8 cellular contexts compared by ENCODE assay signal in the genomic region with DNA sequence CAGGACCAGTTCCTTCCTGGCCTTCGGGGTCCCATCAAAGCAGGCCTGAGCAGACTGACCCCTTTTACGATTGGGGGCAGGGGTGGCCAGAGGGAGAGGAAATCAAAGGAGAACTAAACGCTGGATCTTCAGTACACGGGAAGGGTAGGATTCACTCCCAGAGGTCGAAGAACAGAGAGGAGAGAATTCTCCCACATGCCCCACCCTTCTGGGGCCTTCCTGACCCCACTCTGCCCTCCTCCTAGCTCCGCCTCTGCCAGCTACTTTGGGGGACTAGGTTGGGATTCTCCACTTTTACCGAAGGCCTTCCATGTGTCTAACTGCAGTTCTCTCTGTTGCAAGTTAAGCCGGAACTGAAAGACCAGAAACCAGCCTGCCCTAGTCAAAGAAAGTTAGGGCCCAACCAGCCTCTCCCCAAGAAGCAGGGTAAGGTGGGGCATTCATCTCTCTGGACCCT. TPM values are rescaled to one million over a fixed set of nuclear protein-coding genes. Genes with fewer than 3 reads are reported as not detected.
A peak's percentile ranks its signal among the peaks of the same experiment; 100 is the strongest.
DNase-seq lines count a peak whose midpoint lies in the region; ATAC-seq, FAIRE-seq and TF ChIP-seq lines count a peak whose summit lies in the region.

No MANE protein-coding gene starts in this region.

- WGBS in lower leg skin, 2 donors = 1 to 5% methylated on average over 8 of the region's 8 CpGs
- WGBS in transverse colon (ENCODE audit: low coverage in 1 of 2), 2 donors = 1% methylated on average over 8 of the region's 8 CpGs; no CpG with 5 or more reads in 1 of the 2 donors

- peaks cover 11% of the 10 kb centered on the region for H3K36me3 ChIP-seq in NT2/D1 (ENCODE audit: insufficient read depth, insufficient read length, low read length)
- H3K36me3 ChIP-seq in transverse colon = no peaks in the 10 kb centered on the region

- TF ChIP-seq EP300 in transverse colon (IDR thresholded peaks at IDR 0.05; ENCODE audit: low read depth) = no peak

- peak overlapping the region; percentile 92 to 96 (median 94) for H3K27ac ChIP-seq in transverse colon

- no peak for DNase-seq in GM12891 (ENCODE audit: insufficient read length, low spot score)
- DNase-seq in NT2/D1 (ENCODE audit: low read depth, low spot score) = no peak
- DNase-seq in cardiac fibroblast (ENCODE audit: low read depth in 2 of 2) = peak; percentile 49 to 50
- no peak for DNase-seq in lower leg skin (ENCODE audit: low spot score in 2 of 2)
- DNase-seq in transverse colon = peak; percentile 47
- DNase-seq in NCI-H1417 treated with DMSO at 0.1 percent for 48 hours (lab: John Stamatoyannopoulos, UW) = no peak

- H3K27me3 ChIP-seq in NT2/D1 (ENCODE audit: insufficient read depth, insufficient read length) (no peaks in the 10 kb centered on the region), transverse colon (no peaks in the 10 kb centered on the region)

- intact Hi-C loops in lower leg skin (cut with DNase I; ENCODE audit: low total_unique reads) (no loop called here), transverse colon (cut with DNase I; ENCODE audit: low total_unique reads) (no loop called here)

- peak overlapping the region; percentile 87 for H3K4me3 ChIP-seq in NT2/D1 (ENCODE audit: insufficient read length, low read depth)
- peak overlapping the region; percentile 87 to 94 for H3K4me3 ChIP-seq in cardiac fibroblast (replicated peaks in 1 of 2; ENCODE audit: low read depth in 2 of 2, low read length in 2 of 2)
- H3K4me3 ChIP-seq in lower leg skin (ENCODE audit: low read depth, poor library complexity, severe bottlenecking) = peak overlapping the region; percentile 72
- peak overlapping the region; percentile 70 to 75 (median 72) for H3K4me3 ChIP-seq in transverse colon

- in situ Hi-C loops in transverse colon (cut with MboI; ENCODE audit: low pct_ligation_motif_present in 1 of 4, low pct_unique_long_range_greater_than_20kb in 1 of 4, low sequenced_read_pairs in 3 of 4) = no loop called here

- TF ChIP-seq POLR2A in GM12891 (IDR thresholded peaks at IDR 0.05; ENCODE audit: low read depth, low read length) (no peak), lower leg skin (IDR thresholded peaks at IDR 0.05) (no peak), transverse colon (IDR thresholded peaks at IDR 0.05) (no peak)

- H3K9ac ChIP-seq in NT2/D1 (ENCODE audit: insufficient read length, low read depth) = peak overlapping the region; percentile 96

- H3K4me1 ChIP-seq in NT2/D1 (ENCODE audit: insufficient read depth, insufficient read length) (peaks cover 44% of the 10 kb centered on the region), transverse colon (peaks cover 48 to 91% (median 68%) of the 10 kb centered on the region in 4 donors)

- no peak for TF ChIP-seq CTCF in cardiac fibroblast (IDR thresholded peaks at IDR 0.05; ENCODE audit: low read depth, low read length)
- no peak for TF ChIP-seq CTCF in lower leg skin (IDR thresholded peaks at IDR 0.05)
- no peak for TF ChIP-seq CTCF in transverse colon (IDR thresholded peaks at IDR 0.05)

- no peaks in the 10 kb centered on the region for H3K9me3 ChIP-seq in NT2/D1 (ENCODE audit: insufficient read depth, low read length)
- H3K9me3 ChIP-seq in transverse colon = no peaks in the 10 kb centered on the region

- ATAC-seq in HG03354 (IDR thresholded peaks at IDR 0.05; ENCODE audit: poor library complexity, severe bottlenecking, unreplicated experiment) (no peak), GM21447 (IDR thresholded peaks at IDR 0.05; ENCODE audit: unreplicated experiment) (no peak)

- no peak for FAIRE-seq in GM12891 (lab: Jason Lieb, UNC)

TF ChIP-seq in GM12891, 5 proteins besides CTCF, POLR2A, EP300 and RAD21:
- TF ChIP-seq TAF1 (IDR thresholded peaks at IDR 0.05; ENCODE audit: low read depth, low read length) = no peak
- no peak for TF ChIP-seq POU2F2 (IDR thresholded peaks at IDR 0.05; ENCODE audit: low read depth, low read length)
- TF ChIP-seq POLR2AphosphoS5 (IDR thresholded peaks at IDR 0.05; ENCODE audit: low read depth, low read length) = peak; percentile 69
- TF ChIP-seq SPI1 (IDR thresholded peaks at IDR 0.05; ENCODE audit: low read depth, low read length) = peak; percentile 41; the same call in 1 of the 2 replicates

RNA-seq across cellular contexts. Expression of a gene that starts 0.7 kb away (rescaled TPM):
- polyA plus RNA-seq in GM12891 (2012; ENCODE audit: low read depth, missing spikeins) = 45.2 TPM
- 10 to 100 TPM; 18.7 to 35.5 (median 28.3) TPM for total RNA-seq in lower leg skin
- total RNA-seq in transverse colon = 100 to 1,000 TPM; 107 to 244 (median 169) TPM

RNA-seq across cellular contexts. Expression of a gene that starts 37.6 kb away (rescaled TPM):
- polyA plus RNA-seq in GM12891 (2012; ENCODE audit: low read depth, missing spikeins) = not detected
- total RNA-seq in lower leg skin (not detected), transverse colon (10 to 100 TPM in 1 of 4 donors, 1 to 10 TPM in 2, under 1 TPM in 1; 0.80 to 11.6 (median 2.5) TPM)

RNA-seq across cellular contexts. Expression of a gene that starts 41.8 kb away (rescaled TPM):
- polyA plus RNA-seq in GM12891 (2012; ENCODE audit: low read depth, missing spikeins) = 186 TPM
- total RNA-seq in lower leg skin = 100 to 1,000 TPM; 113 to 215 (median 185) TPM
- 100 to 1,000 TPM in 2 of 4 donors, 10 to 100 TPM in 2; 51.2 to 275 (median 168) TPM for total RNA-seq in transverse colon

RNA-seq across cellular contexts. Expression of a gene that starts 44.8 kb away (rescaled TPM):
- polyA plus RNA-seq in GM12891 (2012; ENCODE audit: low read depth, missing spikeins) = 27.8 TPM
- total RNA-seq in lower leg skin = 10 to 100 TPM; 32.7 to 96.0 (median 45.5) TPM
- total RNA-seq in transverse colon = 100 to 1,000 TPM in 2 of 4 donors, 10 to 100 TPM in 2; 76.2 to 158 (median 98.7) TPM

Comparison
In these comparisons a context has a peak if more than half of its experiments do, and no peak if none do; other contexts are left out.
1. DNase-seq: peak in cardiac fibroblast (2 of 2) and transverse colon (single experiment); none in GM12891 (single experiment), NT2/D1 (single experiment), lower leg skin (0 of 2) and NCI-H1417 treated with DMSO at 0.1 percent for 48 hours (single experiment).
2. Peak in every context shown above with its lines, with median percentiles within 50 percentile points of each other: H3K4me3 ChIP-seq.